Comparison of ENCODE assay signal across 1 cellular context in the genomic region with DNA sequence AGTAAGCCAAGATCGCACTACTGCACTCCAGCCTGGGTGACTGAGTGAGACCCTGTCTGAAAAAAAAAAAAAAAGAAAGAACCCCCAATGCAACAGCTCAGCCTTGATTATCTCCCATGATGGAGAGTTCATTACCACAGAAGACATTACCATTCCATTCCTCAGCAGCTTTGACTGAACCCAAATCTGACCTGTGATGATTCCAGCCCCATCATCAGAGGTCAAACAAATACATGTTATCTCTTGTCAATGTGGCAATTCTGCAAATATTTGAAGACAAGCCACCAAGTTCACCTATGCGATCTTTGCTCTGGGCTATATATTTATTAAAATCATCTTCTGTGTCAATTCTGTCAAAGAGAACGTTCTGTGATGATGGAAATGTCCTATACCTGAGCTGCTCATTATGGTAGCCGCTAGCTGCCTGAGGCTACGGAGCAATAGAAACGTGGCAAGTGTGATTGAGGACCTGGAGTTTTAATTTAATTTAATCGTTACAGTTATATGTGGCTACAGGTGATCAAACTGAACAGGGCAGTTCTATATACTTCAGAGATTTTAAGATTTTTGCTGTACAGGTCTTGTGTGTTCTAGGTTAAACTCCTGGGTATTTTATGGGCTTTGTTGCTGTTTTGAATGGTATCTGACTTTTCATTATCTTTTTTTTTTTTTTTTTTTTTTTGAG.
TF ChIP-seq lines count a peak whose summit lies in the region.

No MANE protein-coding gene starts in this region.

TF ChIP-seq in HepG2, 621 proteins besides CTCF, POLR2A, EP300 and RAD21 (continued from another document and continues in another):
- TF ChIP-seq ZNF512 (CRISPR knock-in tag; IDR thresholded peaks at IDR 0.05) (no peak), MAFF (IDR thresholded peaks at IDR 0.05; ENCODE audit: low read depth, low read length) (no peak), AKAP8 (CRISPR knock-in tag; IDR thresholded peaks at IDR 0.05) (no peak), NFE2L2 (IDR thresholded peaks at IDR 0.05; ENCODE audit: low read length) (no peak), JDP2 (CRISPR knock-in tag; IDR thresholded peaks at IDR 0.05; ENCODE audit: borderline replicate concordance) (no peak), NFKBIZ (CRISPR knock-in tag; IDR thresholded peaks at IDR 0.05) (0 out of 2 replicates have a peak, but pooled peaks have one; percentile 31), FOXK1 (CRISPR knock-in tag; IDR thresholded peaks at IDR 0.05; ENCODE audit: borderline replicate concordance, low read depth) (peak; percentile 20; the same call in 1 of the 2 replicates), GATAD2A (CRISPR knock-in tag; IDR thresholded peaks at IDR 0.05) (peak; percentile 72), SPEN (CRISPR knock-in tag; IDR thresholded peaks at IDR 0.05; ENCODE audit: low read depth) (no peak), HCFC1 (IDR thresholded peaks at IDR 0.05; ENCODE audit: low read depth, low read length) (no peak), ZFP82 (CRISPR knock-in tag; IDR thresholded peaks at IDR 0.05; ENCODE audit: borderline replicate concordance) (no peak), SKI (IDR thresholded peaks at IDR 0.05; ENCODE audit: partially characterized antibody) (peak; percentile 70), ZNF780A (CRISPR knock-in tag; IDR thresholded peaks at IDR 0.05) (no peak), ZNF335 (CRISPR knock-in tag; IDR thresholded peaks at IDR 0.05) (no peak), ZNF747 (CRISPR knock-in tag; IDR thresholded peaks at IDR 0.05; ENCODE audit: borderline replicate concordance) (no peak), ZNF691 (CRISPR knock-in tag; IDR thresholded peaks at IDR 0.05; ENCODE audit: borderline replicate concordance, low read depth) (no peak), GMEB2 (CRISPR knock-in tag; IDR thresholded peaks at IDR 0.05; ENCODE audit: low read depth) (no peak), MTA1 (CRISPR knock-in tag; IDR thresholded peaks at IDR 0.05; ENCODE audit: borderline replicate concordance) (no peak), ZNF644 (CRISPR knock-in tag; IDR thresholded peaks at IDR 0.05; ENCODE audit: low read depth) (no peak), HDAC2 (CRISPR knock-in tag; IDR thresholded peaks at IDR 0.05) (peak; percentile 71; the same call in 1 of the 2 replicates), ZNF430 (CRISPR knock-in tag; IDR thresholded peaks at IDR 0.05) (no peak), RCOR2 (CRISPR knock-in tag; IDR thresholded peaks at IDR 0.05) (peak; percentile 86), ZBTB1 (CRISPR knock-in tag; IDR thresholded peaks at IDR 0.05; ENCODE audit: borderline replicate concordance) (no peak), RARA (CRISPR knock-in tag; IDR thresholded peaks at IDR 0.05) (peak; percentile 92)
- TF ChIP-seq, protein P1, sequence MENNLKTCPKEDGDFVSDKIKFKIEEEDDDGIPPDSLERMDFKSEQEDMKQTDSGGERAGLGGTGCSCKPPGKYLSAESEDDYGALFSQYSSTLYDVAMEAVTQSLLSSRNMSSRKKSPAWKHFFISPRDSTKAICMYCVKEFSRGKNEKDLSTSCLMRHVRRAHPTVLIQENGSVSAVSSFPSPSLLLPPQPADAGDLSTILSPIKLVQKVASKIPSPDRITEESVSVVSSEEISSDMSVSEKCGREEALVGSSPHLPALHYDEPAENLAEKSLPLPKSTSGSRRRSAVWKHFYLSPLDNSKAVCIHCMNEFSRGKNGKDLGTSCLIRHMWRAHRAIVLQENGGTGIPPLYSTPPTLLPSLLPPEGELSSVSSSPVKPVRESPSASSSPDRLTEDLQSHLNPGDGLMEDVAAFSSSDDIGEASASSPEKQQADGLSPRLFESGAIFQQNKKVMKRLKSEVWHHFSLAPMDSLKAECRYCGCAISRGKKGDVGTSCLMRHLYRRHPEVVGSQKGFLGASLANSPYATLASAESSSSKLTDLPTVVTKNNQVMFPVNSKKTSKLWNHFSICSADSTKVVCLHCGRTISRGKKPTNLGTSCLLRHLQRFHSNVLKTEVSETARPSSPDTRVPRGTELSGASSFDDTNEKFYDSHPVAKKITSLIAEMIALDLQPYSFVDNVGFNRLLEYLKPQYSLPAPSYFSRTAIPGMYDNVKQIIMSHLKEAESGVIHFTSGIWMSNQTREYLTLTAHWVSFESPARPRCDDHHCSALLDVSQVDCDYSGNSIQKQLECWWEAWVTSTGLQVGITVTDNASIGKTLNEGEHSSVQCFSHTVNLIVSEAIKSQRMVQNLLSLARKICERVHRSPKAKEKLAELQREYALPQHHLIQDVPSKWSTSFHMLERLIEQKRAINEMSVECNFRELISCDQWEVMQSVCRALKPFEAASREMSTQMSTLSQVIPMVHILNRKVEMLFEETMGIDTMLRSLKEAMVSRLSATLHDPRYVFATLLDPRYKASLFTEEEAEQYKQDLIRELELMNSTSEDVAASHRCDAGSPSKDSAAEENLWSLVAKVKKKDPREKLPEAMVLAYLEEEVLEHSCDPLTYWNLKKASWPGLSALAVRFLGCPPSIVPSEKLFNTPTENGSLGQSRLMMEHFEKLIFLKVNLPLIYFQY (CRISPR knock-in tag; IDR thresholded peaks at IDR 0.05; ENCODE audit: borderline replicate concordance), result no peak
- TF ChIP-seq, protein P2, sequence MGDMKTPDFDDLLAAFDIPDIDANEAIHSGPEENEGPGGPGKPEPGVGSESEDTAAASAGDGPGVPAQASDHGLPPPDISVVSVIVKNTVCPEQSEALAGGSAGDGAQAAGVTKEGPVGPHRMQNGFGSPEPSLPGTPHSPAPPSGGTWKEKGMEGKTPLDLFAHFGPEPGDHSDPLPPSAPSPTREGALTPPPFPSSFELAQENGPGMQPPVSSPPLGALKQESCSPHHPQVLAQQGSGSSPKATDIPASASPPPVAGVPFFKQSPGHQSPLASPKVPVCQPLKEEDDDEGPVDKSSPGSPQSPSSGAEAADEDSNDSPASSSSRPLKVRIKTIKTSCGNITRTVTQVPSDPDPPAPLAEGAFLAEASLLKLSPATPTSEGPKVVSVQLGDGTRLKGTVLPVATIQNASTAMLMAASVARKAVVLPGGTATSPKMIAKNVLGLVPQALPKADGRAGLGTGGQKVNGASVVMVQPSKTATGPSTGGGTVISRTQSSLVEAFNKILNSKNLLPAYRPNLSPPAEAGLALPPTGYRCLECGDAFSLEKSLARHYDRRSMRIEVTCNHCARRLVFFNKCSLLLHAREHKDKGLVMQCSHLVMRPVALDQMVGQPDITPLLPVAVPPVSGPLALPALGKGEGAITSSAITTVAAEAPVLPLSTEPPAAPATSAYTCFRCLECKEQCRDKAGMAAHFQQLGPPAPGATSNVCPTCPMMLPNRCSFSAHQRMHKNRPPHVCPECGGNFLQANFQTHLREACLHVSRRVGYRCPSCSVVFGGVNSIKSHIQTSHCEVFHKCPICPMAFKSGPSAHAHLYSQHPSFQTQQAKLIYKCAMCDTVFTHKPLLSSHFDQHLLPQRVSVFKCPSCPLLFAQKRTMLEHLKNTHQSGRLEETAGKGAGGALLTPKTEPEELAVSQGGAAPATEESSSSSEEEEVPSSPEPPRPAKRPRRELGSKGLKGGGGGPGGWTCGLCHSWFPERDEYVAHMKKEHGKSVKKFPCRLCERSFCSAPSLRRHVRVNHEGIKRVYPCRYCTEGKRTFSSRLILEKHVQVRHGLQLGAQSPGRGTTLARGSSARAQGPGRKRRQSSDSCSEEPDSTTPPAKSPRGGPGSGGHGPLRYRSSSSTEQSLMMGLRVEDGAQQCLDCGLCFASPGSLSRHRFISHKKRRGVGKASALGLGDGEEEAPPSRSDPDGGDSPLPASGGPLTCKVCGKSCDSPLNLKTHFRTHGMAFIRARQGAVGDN (CRISPR knock-in tag; IDR thresholded peaks at IDR 0.05), result no peak
- TF ChIP-seq, protein P3, sequence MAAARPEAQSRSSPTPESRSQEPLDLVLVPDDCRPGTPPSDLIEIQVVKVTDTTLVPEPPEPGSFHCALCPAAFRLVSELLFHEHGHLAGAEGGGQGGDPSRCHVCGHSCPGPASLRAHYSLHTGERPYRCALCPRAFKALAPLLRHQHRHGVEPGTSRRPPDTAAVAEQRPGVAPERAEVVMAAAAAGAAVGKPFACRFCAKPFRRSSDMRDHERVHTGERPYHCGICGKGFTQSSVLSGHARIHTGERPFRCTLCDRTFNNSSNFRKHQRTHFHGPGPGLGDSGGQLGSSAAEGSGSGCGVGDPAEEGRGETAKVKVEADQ (CRISPR knock-in tag; IDR thresholded peaks at IDR 0.05; ENCODE audit: borderline replicate concordance), result no peak
- TF ChIP-seq, protein P4, sequence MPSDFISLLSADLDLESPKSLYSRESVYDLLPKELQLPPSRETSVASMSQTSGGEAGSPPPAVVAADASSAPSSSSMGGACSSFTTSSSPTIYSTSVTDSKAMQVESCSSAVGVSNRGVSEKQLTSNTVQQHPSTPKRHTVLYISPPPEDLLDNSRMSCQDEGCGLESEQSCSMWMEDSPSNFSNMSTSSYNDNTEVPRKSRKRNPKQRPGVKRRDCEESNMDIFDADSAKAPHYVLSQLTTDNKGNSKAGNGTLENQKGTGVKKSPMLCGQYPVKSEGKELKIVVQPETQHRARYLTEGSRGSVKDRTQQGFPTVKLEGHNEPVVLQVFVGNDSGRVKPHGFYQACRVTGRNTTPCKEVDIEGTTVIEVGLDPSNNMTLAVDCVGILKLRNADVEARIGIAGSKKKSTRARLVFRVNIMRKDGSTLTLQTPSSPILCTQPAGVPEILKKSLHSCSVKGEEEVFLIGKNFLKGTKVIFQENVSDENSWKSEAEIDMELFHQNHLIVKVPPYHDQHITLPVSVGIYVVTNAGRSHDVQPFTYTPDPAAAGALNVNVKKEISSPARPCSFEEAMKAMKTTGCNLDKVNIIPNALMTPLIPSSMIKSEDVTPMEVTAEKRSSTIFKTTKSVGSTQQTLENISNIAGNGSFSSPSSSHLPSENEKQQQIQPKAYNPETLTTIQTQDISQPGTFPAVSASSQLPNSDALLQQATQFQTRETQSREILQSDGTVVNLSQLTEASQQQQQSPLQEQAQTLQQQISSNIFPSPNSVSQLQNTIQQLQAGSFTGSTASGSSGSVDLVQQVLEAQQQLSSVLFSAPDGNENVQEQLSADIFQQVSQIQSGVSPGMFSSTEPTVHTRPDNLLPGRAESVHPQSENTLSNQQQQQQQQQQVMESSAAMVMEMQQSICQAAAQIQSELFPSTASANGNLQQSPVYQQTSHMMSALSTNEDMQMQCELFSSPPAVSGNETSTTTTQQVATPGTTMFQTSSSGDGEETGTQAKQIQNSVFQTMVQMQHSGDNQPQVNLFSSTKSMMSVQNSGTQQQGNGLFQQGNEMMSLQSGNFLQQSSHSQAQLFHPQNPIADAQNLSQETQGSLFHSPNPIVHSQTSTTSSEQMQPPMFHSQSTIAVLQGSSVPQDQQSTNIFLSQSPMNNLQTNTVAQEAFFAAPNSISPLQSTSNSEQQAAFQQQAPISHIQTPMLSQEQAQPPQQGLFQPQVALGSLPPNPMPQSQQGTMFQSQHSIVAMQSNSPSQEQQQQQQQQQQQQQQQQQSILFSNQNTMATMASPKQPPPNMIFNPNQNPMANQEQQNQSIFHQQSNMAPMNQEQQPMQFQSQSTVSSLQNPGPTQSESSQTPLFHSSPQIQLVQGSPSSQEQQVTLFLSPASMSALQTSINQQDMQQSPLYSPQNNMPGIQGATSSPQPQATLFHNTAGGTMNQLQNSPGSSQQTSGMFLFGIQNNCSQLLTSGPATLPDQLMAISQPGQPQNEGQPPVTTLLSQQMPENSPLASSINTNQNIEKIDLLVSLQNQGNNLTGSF (CRISPR knock-in tag; IDR thresholded peaks at IDR 0.05), result no peak
- TF ChIP-seq, protein P5, sequence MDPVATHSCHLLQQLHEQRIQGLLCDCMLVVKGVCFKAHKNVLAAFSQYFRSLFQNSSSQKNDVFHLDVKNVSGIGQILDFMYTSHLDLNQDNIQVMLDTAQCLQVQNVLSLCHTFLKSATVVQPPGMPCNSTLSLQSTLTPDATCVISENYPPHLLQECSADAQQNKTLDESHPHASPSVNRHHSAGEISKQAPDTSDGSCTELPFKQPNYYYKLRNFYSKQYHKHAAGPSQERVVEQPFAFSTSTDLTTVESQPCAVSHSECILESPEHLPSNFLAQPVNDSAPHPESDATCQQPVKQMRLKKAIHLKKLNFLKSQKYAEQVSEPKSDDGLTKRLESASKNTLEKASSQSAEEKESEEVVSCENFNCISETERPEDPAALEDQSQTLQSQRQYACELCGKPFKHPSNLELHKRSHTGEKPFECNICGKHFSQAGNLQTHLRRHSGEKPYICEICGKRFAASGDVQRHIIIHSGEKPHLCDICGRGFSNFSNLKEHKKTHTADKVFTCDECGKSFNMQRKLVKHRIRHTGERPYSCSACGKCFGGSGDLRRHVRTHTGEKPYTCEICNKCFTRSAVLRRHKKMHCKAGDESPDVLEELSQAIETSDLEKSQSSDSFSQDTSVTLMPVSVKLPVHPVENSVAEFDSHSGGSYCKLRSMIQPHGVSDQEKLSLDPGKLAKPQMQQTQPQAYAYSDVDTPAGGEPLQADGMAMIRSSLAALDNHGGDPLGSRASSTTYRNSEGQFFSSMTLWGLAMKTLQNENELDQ (CRISPR knock-in tag; IDR thresholded peaks at IDR 0.05; ENCODE audit: borderline replicate concordance), result no peak
- TF ChIP-seq, protein P6, sequence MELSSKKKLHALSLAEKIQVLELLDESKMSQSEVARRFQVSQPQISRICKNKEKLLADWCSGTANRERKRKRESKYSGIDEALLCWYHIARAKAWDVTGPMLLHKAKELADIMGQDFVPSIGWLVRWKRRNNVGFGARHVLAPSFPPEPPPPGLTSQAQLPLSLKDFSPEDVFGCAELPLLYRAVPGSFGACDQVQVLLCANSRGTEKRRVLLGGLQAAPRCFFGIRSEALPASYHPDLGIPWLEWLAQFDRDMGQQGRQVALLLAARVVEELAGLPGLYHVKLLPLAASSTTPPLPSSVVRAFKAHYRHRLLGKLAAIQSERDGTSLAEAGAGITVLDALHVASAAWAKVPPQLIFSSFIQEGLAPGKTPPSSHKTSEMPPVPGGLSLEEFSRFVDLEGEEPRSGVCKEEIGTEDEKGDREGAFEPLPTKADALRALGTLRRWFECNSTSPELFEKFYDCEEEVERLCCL (CRISPR knock-in tag; IDR thresholded peaks at IDR 0.05; ENCODE audit: borderline replicate concordance), result no peak
